24 cellular contexts compared by ENCODE assay signal in the genomic region with DNA sequence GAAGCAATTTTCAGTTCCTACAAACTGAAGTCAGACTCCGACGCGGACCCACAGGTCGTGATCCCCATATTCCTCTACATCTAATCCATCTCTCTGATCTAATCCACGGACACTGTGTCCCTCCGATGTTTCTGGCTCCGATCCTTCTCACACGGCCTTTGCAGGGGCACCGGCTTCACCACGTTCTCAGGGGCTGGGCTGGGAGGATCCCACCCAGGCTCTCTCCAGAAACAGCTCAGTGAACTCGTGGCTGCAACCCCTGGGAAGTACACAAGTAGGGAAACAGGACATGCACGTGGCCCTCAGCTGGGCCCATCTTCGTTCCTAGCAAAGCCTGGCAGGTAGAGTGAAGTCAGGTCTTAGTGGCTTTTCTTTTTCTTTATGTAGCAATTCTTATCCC. TPM values are rescaled to one million over a fixed set of nuclear protein-coding genes. Genes with fewer than 3 reads are reported as not detected.
"Had no signal": no experiment of that assay in that cellular context is flagged by ENCODE, and none has a peak within 500 bp of the region (broad histone marks: within the 10 kb centered on the region; RNA-seq: fewer than 3 reads in every experiment).

No MANE protein-coding gene starts in this region.

- H3K9me3 ChIP-seq: ascending aorta, esophagus squamous epithelium, left ventricle myocardium inferior, right atrium auricular region, thoracic aorta had no signal

- H3K27ac ChIP-seq: ascending aorta, epithelial cell of prostate, esophagus squamous epithelium, left ventricle myocardium inferior, parathyroid adenoma, right atrium auricular region, thoracic aorta had no signal

- H3K4me1 ChIP-seq: ascending aorta, esophagus squamous epithelium, left ventricle myocardium inferior, parathyroid adenoma, right atrium auricular region had no signal

- H3K27me3 ChIP-seq: ascending aorta, right atrium auricular region had no signal

- ATAC-seq: SK-N-SH treated with all-trans-retinoic acid at 6 μM for 48 hours, T-helper 17 cell had no signal

- FAIRE-seq: endometrium had no signal

- DNase-seq: activated B cell treated with CpG ODN at 0.5 μM for 24 hours; activated CD4-positive, alpha-beta T cell treated with anti-CD3 and anti-CD28 coated beads, Interleukin-2, amount 50 U/mL, for 1 hour; activated gamma-delta T cell; activated naive CD4-positive, alpha-beta T cell treated with anti-CD3 and anti-CD28 coated beads, Interleukin-2, amount 10 ng/mL, durations not matched to agents 7 days and 5 days; activated T-cell treated with anti-CD3 and anti-CD28 coated beads, Interleukin-2, amount 50 U/mL, for 1 hour; effector CD4-positive, alpha-beta T cell; esophagus squamous epithelium; foreskin melanocyte; left ventricle myocardium inferior; naive B cell; nephron progenitor cell; stimulated activated CD4-positive, alpha-beta T cell treated with anti-CD3 and anti-CD28 coated beads, Interleukin-2, amount 100 ng/mL, for 48 hours; stimulated activated naive CD4-positive, alpha-beta T cell treated with Interleukin-2 at 50 U/mL for 16 hours; T-helper 17 cell; trophoblast cell had no signal

- H3K36me3 ChIP-seq: ascending aorta, esophagus squamous epithelium, left ventricle myocardium inferior, right atrium auricular region, thoracic aorta had no signal

- H3K4me3 ChIP-seq: ascending aorta, esophagus squamous epithelium, left ventricle myocardium inferior, lung, right atrium auricular region, thoracic aorta had no signal

RNA-seq across cellular contexts. Expression of a gene that starts 49.1 kb away (rescaled TPM):
- total RNA-seq: activated B cell treated with CpG ODN at 0.5 μM for 24 hours; activated naive CD8-positive, alpha-beta T cell treated with anti-CD3 and anti-CD28 coated beads, Interleukin-2, amount 10 ng/mL, durations not matched to agents 7 days and 5 days; T-helper 17 cell had no signal
